1 cellular context compared by ENCODE assay signal in the genomic region with DNA sequence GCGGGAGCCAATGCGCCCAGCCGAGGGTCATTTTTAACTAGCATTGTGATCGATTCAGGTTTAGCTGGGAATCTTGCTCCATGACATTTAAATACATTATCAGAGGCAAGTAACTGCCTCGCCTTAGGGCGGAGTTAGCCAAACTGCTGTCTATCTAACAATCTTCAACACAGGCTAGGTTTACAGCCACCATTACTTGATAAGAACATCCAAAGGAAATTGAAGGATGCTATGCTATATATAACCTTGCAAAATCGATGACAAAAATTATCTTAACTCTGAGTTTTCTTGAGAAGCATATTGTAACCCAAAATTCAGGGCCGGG.
TF ChIP-seq lines count a peak whose summit lies in the region.

No MANE protein-coding gene starts in this region.

TF ChIP-seq in GM12878, 131 proteins besides CTCF, POLR2A, EP300 and RAD21:
- TF ChIP-seq, protein P1, sequence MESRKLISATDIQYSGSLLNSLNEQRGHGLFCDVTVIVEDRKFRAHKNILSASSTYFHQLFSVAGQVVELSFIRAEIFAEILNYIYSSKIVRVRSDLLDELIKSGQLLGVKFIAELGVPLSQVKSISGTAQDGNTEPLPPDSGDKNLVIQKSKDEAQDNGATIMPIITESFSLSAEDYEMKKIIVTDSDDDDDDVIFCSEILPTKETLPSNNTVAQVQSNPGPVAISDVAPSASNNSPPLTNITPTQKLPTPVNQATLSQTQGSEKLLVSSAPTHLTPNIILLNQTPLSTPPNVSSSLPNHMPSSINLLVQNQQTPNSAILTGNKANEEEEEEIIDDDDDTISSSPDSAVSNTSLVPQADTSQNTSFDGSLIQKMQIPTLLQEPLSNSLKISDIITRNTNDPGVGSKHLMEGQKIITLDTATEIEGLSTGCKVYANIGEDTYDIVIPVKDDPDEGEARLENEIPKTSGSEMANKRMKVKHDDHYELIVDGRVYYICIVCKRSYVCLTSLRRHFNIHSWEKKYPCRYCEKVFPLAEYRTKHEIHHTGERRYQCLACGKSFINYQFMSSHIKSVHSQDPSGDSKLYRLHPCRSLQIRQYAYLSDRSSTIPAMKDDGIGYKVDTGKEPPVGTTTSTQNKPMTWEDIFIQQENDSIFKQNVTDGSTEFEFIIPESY (IDR thresholded peaks at IDR 0.05), result no peak
- TF ChIP-seq ZNF207 (IDR thresholded peaks at IDR 0.05; ENCODE audit: borderline replicate concordance) (no peak), NR2C2 (IDR thresholded peaks at IDR 0.05; ENCODE audit: borderline replicate concordance, control insufficient read depth, insufficient read length, low read depth) (no peak)
- TF ChIP-seq, protein P2, sequence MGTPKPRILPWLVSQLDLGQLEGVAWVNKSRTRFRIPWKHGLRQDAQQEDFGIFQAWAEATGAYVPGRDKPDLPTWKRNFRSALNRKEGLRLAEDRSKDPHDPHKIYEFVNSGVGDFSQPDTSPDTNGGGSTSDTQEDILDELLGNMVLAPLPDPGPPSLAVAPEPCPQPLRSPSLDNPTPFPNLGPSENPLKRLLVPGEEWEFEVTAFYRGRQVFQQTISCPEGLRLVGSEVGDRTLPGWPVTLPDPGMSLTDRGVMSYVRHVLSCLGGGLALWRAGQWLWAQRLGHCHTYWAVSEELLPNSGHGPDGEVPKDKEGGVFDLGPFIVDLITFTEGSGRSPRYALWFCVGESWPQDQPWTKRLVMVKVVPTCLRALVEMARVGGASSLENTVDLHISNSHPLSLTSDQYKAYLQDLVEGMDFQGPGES (IDR thresholded peaks at IDR 0.05), result no peak
